In genomic region chr3:36317915-36318314, GRCh38 we compare ENCODE assay signal across 15 cellular contexts.
A peak's percentile ranks its signal among the peaks of the same experiment; 100 is the strongest.
DNase-seq lines count a peak whose midpoint lies in the region; ATAC-seq and TF ChIP-seq lines count a peak whose summit lies in the region.
"Had no signal": no experiment of that assay in that cellular context is flagged by ENCODE, and none has a peak within 500 bp of the region (broad histone marks: within the 10 kb centered on the region; RNA-seq: fewer than 3 reads in every experiment).

No MANE protein-coding gene starts in this region.

- H3K27me3 Mint-ChIP-seq in type B pancreatic cell, result no peaks in the 10 kb centered on the region

- H3K4me1 Mint-ChIP-seq in type B pancreatic cell (ENCODE audit: unreplicated experiment), result peaks cover 15% of the 10 kb centered on the region

- H3K4me3 ChIP-seq in GM12864 (ENCODE audit: low read depth, low read length) (no peak overlapping the region), brain microvascular endothelial cell (ENCODE audit: low read depth, low read length) (no peak overlapping the region)
- no peak overlapping the region for H3K4me3 ChIP-seq in effector memory CD4-positive, alpha-beta T cell (ENCODE audit: insufficient read depth, low read depth, low read length, poor library complexity, severe bottlenecking)
- H3K4me3 ChIP-seq: GM23338, spleen, tibial artery had no signal

- peak; percentile 74 for ATAC-seq in GM19397 (IDR thresholded peaks at IDR 0.05; ENCODE audit: unreplicated experiment)
- peak; percentile 65 for ATAC-seq in HG02642 (IDR thresholded peaks at IDR 0.05; ENCODE audit: poor library complexity, unreplicated experiment)
- peak; percentile 69 for ATAC-seq in HG03469 (IDR thresholded peaks at IDR 0.05; ENCODE audit: unreplicated experiment)
- ATAC-seq: activated T-cell treated with anti-CD3 and anti-CD28 coated beads, Interleukin-2, amount 50 U/mL, for 72 hours; GM23338 had no signal

- H3K36me3 ChIP-seq in effector memory CD4-positive, alpha-beta T cell (ENCODE audit: control insufficient read depth, insufficient read depth, low read length), result no peaks in the 10 kb centered on the region
- no peaks in the 10 kb centered on the region for H3K36me3 ChIP-seq in brain microvascular endothelial cell (replicated peaks)
- H3K36me3 ChIP-seq: spleen, tibial artery had no signal

- no peaks in the 10 kb centered on the region for H3K36me3 Mint-ChIP-seq in type B pancreatic cell

- H3K9me3 Mint-ChIP-seq in type B pancreatic cell, result peaks cover 5% of the 10 kb centered on the region

- no peaks in the 10 kb centered on the region for H3K9me3 ChIP-seq in effector memory CD4-positive, alpha-beta T cell (ENCODE audit: control insufficient read depth, low read length)

- DNase-seq in GM12864 (ENCODE audit: low read depth), result peak; percentile 8
- DNase-seq in NCI-H2227 treated with DMSO at 0.1 percent for 48 hours (lab: John Stamatoyannopoulos, UW), result no peak
- no peak for DNase-seq in effector memory CD4-positive, alpha-beta T cell
- no peak for DNase-seq in type B pancreatic cell (ENCODE audit: extremely low spot score, unreplicated experiment)
- DNase-seq in brain microvascular endothelial cell, result no peak
- DNase-seq: activated CD4-positive, alpha-beta T cell treated with anti-CD3 and anti-CD28 coated beads for 1 hour; activated T-cell treated with anti-CD3 and anti-CD28 coated beads, Interleukin-2, amount 50 U/mL, for 72 hours; foreskin fibroblast; NCI-H1048; spleen; tibial artery had no signal

- H3K27ac Mint-ChIP-seq in type B pancreatic cell, result no peak overlapping the region
- H3K27ac Mint-ChIP-seq: activated T-cell treated with anti-CD3 and anti-CD28 coated beads, Interleukin-2, amount 50 U/mL, for 72 hours; GM23338 had no signal

- H3K4me3 Mint-ChIP-seq in type B pancreatic cell, result no peak overlapping the region
- H3K4me3 Mint-ChIP-seq: activated T-cell treated with anti-CD3 and anti-CD28 coated beads, Interleukin-2, amount 50 U/mL, for 72 hours; GM23338 had no signal

- no peaks in the 10 kb centered on the region for H3K4me1 ChIP-seq in effector memory CD4-positive, alpha-beta T cell (ENCODE audit: control insufficient read depth, insufficient read depth, low read length, poor library complexity, severe bottlenecking)
- H3K4me1 ChIP-seq: spleen, tibial artery had no signal

- TF ChIP-seq CTCF in GM12864 (IDR thresholded peaks at IDR 0.05; ENCODE audit: low read depth, low read length, missing control alignments) (no peak), type B pancreatic cell (conservative IDR thresholded peaks at IDR 0.05) (no peak), brain microvascular endothelial cell (IDR thresholded peaks at IDR 0.05; ENCODE audit: low read depth, low read length, missing control alignments) (no peak)

- in situ Hi-C loops in brain microvascular endothelial cell (cut with HindIII; ENCODE audit: low pct_ligation_motif_present, low sequenced_read_pairs), result no loop called here

- H3K27me3 ChIP-seq in effector memory CD4-positive, alpha-beta T cell (replicated peaks; ENCODE audit: control insufficient read depth, insufficient read depth, low read length, poor library complexity, severe bottlenecking), result no peaks in the 10 kb centered on the region
- no peaks in the 10 kb centered on the region for H3K27me3 ChIP-seq in brain microvascular endothelial cell (replicated peaks)
- H3K27me3 ChIP-seq: spleen, tibial artery had no signal

- no peak overlapping the region for H3K27ac ChIP-seq in effector memory CD4-positive, alpha-beta T cell (ENCODE audit: insufficient read depth, low read length, poor library complexity, severe bottlenecking)
- H3K27ac ChIP-seq in brain microvascular endothelial cell, result no peak overlapping the region
- H3K27ac ChIP-seq: spleen, tibial artery had no signal
